ENCODE assay signal across 11 cellular contexts in the genomic region with DNA sequence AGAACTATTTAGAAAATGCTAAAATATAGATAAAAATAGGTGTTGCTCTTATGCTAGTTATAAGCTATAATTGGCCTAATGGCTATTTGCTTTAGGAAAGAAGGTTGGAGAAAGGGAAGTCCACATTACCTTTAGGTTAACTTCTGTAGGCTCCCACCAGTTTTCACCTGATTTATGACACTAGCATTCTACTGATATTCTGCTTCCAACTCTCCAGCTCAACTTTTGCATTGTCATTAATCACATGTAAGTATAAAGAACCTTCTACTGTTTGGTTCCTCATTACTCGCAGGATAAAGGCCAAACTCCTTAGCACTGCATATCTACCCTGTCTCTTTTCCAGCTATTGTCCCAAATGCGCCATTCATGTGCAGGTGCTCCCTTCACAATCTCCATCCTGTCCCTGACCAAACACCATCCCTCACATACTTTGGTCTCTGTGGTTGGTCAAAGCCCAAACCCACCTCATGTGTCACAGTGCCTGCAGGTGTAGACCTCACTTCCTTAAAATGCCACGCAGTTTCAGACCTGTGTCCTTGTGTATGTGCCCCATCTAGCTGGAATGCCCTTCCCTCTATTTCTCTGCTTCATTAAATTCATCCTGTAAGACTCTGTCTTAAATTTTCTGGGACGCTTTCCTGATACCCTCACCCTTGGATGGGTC. TPM values are rescaled to one million over a fixed set of nuclear protein-coding genes. Genes with fewer than 3 reads are reported as not detected.
DNase-seq lines count a peak whose midpoint lies in the region; ATAC-seq and TF ChIP-seq lines count a peak whose summit lies in the region.
"Had no signal": no experiment of that assay in that cellular context is flagged by ENCODE, and none has a peak within 500 bp of the region (broad histone marks: within the 10 kb centered on the region; RNA-seq: fewer than 3 reads in every experiment).

No MANE protein-coding gene starts in this region.

- peaks cover 2% of the 10 kb centered on the region for H3K36me3 Mint-ChIP-seq in progenitor cell of endocrine pancreas (ENCODE audit: insufficient read depth)

- no peaks in the 10 kb centered on the region for H3K27me3 Mint-ChIP-seq in progenitor cell of endocrine pancreas

- no peak overlapping the region for H3K27ac ChIP-seq in SJCRH30

- H3K4me3 ChIP-seq in GM08714 (ENCODE audit: low read length), result peak overlapping the region; percentile 100
- H3K4me3 ChIP-seq in SJCRH30, result 0 out of 2 replicates have a peak overlapping the region, but pooled peaks have one; percentile 97

- peak; percentile 26 to 40 for DNase-seq in AML-193 (lab: John Stamatoyannopoulos, UW)
- no peak for DNase-seq in SJCRH30
- DNase-seq in erythroblast (lab: John Stamatoyannopoulos, UW), result peak; percentile 40 to 55
- no peak for DNase-seq in NCI-H526 treated with DMSO at 0.1 percent for 48 hours (lab: John Stamatoyannopoulos, UW)
- DNase-seq in stimulated activated CD4-positive, alpha-beta T cell treated with anti-CD3 and anti-CD28 coated beads, Interleukin-4, amount 100 ng/mL, for 24 hours, result no peak
- no peak for DNase-seq in progenitor cell of endocrine pancreas (ENCODE audit: low spot score, unreplicated experiment)
- DNase-seq: NCI-H2107; stimulated activated naive CD4-positive, alpha-beta T cell treated with Interleukin-2 at 50 U/mL for 16 hours had no signal

- H3K27ac Mint-ChIP-seq in progenitor cell of endocrine pancreas, result no peak overlapping the region

- H3K4me3 Mint-ChIP-seq in progenitor cell of endocrine pancreas (ENCODE audit: low read depth), result no peak overlapping the region

- TF ChIP-seq POLR2A in erythroblast (IDR thresholded peaks at IDR 0.05; ENCODE audit: low read length), result peak; percentile 41

- no peaks in the 10 kb centered on the region for H3K9me3 ChIP-seq in SJCRH30 (replicated peaks)

- H3K4me1 Mint-ChIP-seq in progenitor cell of endocrine pancreas (ENCODE audit: low read depth), result peaks cover 14% of the 10 kb centered on the region

- ATAC-seq in HG02938 (IDR thresholded peaks at IDR 0.05; ENCODE audit: unreplicated experiment), result no peak
- ATAC-seq: activated CD4-positive, CD25-positive, alpha-beta regulatory T cell treated with anti-CD3 and anti-CD28 coated beads, Interleukin-2, amount 50 U/mL, for 24 hours had no signal

- H3K9me3 Mint-ChIP-seq in progenitor cell of endocrine pancreas (ENCODE audit: low read depth), result peaks cover 3% of the 10 kb centered on the region

- TF ChIP-seq CTCF in progenitor cell of endocrine pancreas (IDR thresholded peaks at IDR 0.05; ENCODE audit: unreplicated experiment), result no peak

- peaks cover 13% of the 10 kb centered on the region; the same call in 1 of the 2 replicates for H3K36me3 ChIP-seq in SJCRH30

- no peaks in the 10 kb centered on the region for H3K27me3 ChIP-seq in SJCRH30

- H3K4me1 ChIP-seq in SJCRH30, result no peaks in the 10 kb centered on the region; the same call in 1 of the 2 replicates

RNA-seq across cellular contexts. Expression of gene DDHD1, which starts 3.3 kb away (rescaled TPM):
- 34.0 and 41.3 TPM in 2 replicates for total RNA-seq in SJCRH30 (2014; rRNA removed; shearing (Covaris generic))
- total RNA-seq in progenitor cell of endocrine pancreas, result 23.0 and 23.6 TPM in 2 replicates

Comparison
In these comparisons a context has a peak if more than half of its experiments do, and no peak if none do; other contexts are left out.
1. DNase-seq: peak in AML-193 (2 of 2) and erythroblast (2 of 2); none in SJCRH30 (0 of 2), NCI-H526 treated with DMSO at 0.1 percent for 48 hours (single experiment), stimulated activated CD4-positive, alpha-beta T cell treated with anti-CD3 and anti-CD28 coated beads, Interleukin-4, amount 100 ng/mL, for 24 hours (single experiment) and progenitor cell of endocrine pancreas (single experiment).